Comparison of ENCODE assay signal across 26 cellular contexts in genomic region chr6:15516378-15516777, GRCh38.
DNase-seq lines count a peak whose midpoint lies in the region; ATAC-seq and TF ChIP-seq lines count a peak whose summit lies in the region.
"Had no signal": no experiment of that assay in that cellular context is flagged by ENCODE, and none has a peak within 500 bp of the region (broad histone marks: within the 10 kb centered on the region; RNA-seq: fewer than 3 reads in every experiment).

No MANE protein-coding gene starts in this region.

- H3K27me3 ChIP-seq in OCI-LY1 (ENCODE audit: insufficient read depth, low read length) (no peaks in the 10 kb centered on the region), spleen (replicated peaks in 1 of 7) (no peaks in the 10 kb centered on the region)
- H3K27me3 ChIP-seq: breast epithelium, left lung, sigmoid colon, SJCRH30, transverse colon had no signal

- no peaks in the 10 kb centered on the region for H3K9me2 ChIP-seq in OCI-LY1 (ENCODE audit: low read depth, low read length)

- 97 to 99% (median 98%) methylated on average over 11 to 13 of the region's 13 CpGs for WGBS in spleen, 5 donors

- peaks cover 9% of the 10 kb centered on the region for H3K4me1 Mint-ChIP-seq in activated T-cell treated with anti-CD3 and anti-CD28 coated beads, Interleukin-2, amount 50 U/mL, for 72 hours (ENCODE audit: low read depth)
- peaks cover 49% of the 10 kb centered on the region for H3K4me1 Mint-ChIP-seq in dendritic cell treated with granulocyte-macrophage colony-stimulating factor and Interleukin-4, amounts not matched to agents 40 ng/mL and 50 ng/mL, for 4 days (ENCODE audit: low read depth)
- peaks cover 2 to 12% (median 7%) of the 10 kb centered on the region in 4 donors for H3K4me1 Mint-ChIP-seq in naive thymus-derived CD8-positive, alpha-beta T cell
- H3K4me1 Mint-ChIP-seq: activated naive CD4-positive, alpha-beta T cell treated with anti-CD3 and anti-CD28 coated beads, Interleukin-2, amount 10 ng/mL, durations not matched to agents 7 days and 5 days had no signal

- no peaks in the 10 kb centered on the region for H3K79me2 ChIP-seq in OCI-LY1 (ENCODE audit: insufficient read depth, low read length)

- no peak for ATAC-seq in activated T-cell treated with anti-CD3 and anti-CD28 coated beads, Interleukin-2, amount 50 U/mL, for 72 hours (replicated peaks in 1 of 2)
- no peak for ATAC-seq in naive thymus-derived CD8-positive, alpha-beta T cell
- ATAC-seq: activated T-cell treated with anti-CD3 and anti-CD28 coated beads, Interleukin-2, amount 50 U/mL, for 4 hours; left lung had no signal

- no peak overlapping the region for H3K4me3 ChIP-seq in OCI-LY1 (ENCODE audit: low read depth, low read length, poor library complexity, severe bottlenecking)
- H3K4me3 ChIP-seq in spleen: no peak overlapping the region
- H3K4me3 ChIP-seq: breast epithelium, left lung, prostate gland, sigmoid colon, SJCRH30, transverse colon had no signal

- no peak for TF ChIP-seq POLR2A in spleen (IDR thresholded peaks at IDR 0.05)

- no peaks in the 10 kb centered on the region for H3K9me3 ChIP-seq in OCI-LY1 (ENCODE audit: low read length)
- H3K9me3 ChIP-seq in spleen: no peaks in the 10 kb centered on the region
- H3K9me3 ChIP-seq: breast epithelium, left lung, prostate gland, sigmoid colon, SJCRH30, transverse colon had no signal

- peak overlapping the region; percentile 69 for H3K27ac Mint-ChIP-seq in activated T-cell treated with anti-CD3 and anti-CD28 coated beads, Interleukin-2, amount 50 U/mL, for 72 hours
- peak overlapping the region; percentile 69 for H3K27ac Mint-ChIP-seq in dendritic cell treated with granulocyte-macrophage colony-stimulating factor and Interleukin-4, amounts not matched to agents 40 ng/mL and 50 ng/mL, for 4 days
- peak overlapping the region in 5 of 10 donors; percentile 1 to 64 (median 22) for H3K27ac Mint-ChIP-seq in naive thymus-derived CD8-positive, alpha-beta T cell
- H3K27ac Mint-ChIP-seq: activated CD4-positive, alpha-beta T cell treated with anti-CD3 and anti-CD28 coated beads, Interleukin-2, amount 10 ng/mL, durations not matched to agents 7 days and 5 days had no signal

- POLR2A ChIA-PET in naive thymus-derived CD8-positive, alpha-beta T cell (lab: Charles Lee): no interaction called here

- H3K27ac ChIP-seq in OCI-LY1 (ENCODE audit: low read depth, low read length, poor library complexity, severe bottlenecking): no peak overlapping the region
- no peak overlapping the region for H3K27ac ChIP-seq in spleen
- H3K27ac ChIP-seq: breast epithelium, left lung, prostate gland, sigmoid colon, SJCRH30, transverse colon, WERI-Rb-1 had no signal

- H3K4me3 Mint-ChIP-seq in activated T-cell treated with anti-CD3 and anti-CD28 coated beads, Interleukin-2, amount 50 U/mL, for 72 hours: no peak overlapping the region
- H3K4me3 Mint-ChIP-seq in dendritic cell treated with granulocyte-macrophage colony-stimulating factor and Interleukin-4, amounts not matched to agents 40 ng/mL and 50 ng/mL, for 4 days: no peak overlapping the region
- H3K4me3 Mint-ChIP-seq in naive thymus-derived CD8-positive, alpha-beta T cell: no peak overlapping the region
- H3K4me3 Mint-ChIP-seq: activated CD4-positive, alpha-beta T cell treated with anti-CD3 and anti-CD28 coated beads, Interleukin-2, amount 10 ng/mL, durations not matched to agents 7 days and 5 days; activated naive CD4-positive, alpha-beta T cell treated with anti-CD3 and anti-CD28 coated beads, Interleukin-2, amount 10 ng/mL, durations not matched to agents 7 days and 5 days; activated T-cell treated with anti-CD3 and anti-CD28 coated beads, Interleukin-2, amount 50 U/mL, for 4 hours; CD4-positive, CD25-positive, alpha-beta regulatory T cell had no signal

- H3K4me1 ChIP-seq in OCI-LY1 (ENCODE audit: insufficient read depth, low read length, severe bottlenecking) (peaks cover 18% of the 10 kb centered on the region), spleen (peaks cover 0 to 14% (median 0%) of the 10 kb centered on the region in 6 donors)
- H3K4me1 ChIP-seq: breast epithelium, prostate gland, sigmoid colon, SJCRH30, transverse colon had no signal

- intact Hi-C loops in dendritic cell treated with granulocyte-macrophage colony-stimulating factor and Interleukin-4, amounts not matched to agents 40 ng/mL and 50 ng/mL, for 4 days (cut with micrococcal nuclease): no loop called here
- intact Hi-C loops in spleen (cut with DNase I; ENCODE audit: low total_unique reads): no loop called here

- H3K36me3 Mint-ChIP-seq in activated T-cell treated with anti-CD3 and anti-CD28 coated beads, Interleukin-2, amount 50 U/mL, for 72 hours (ENCODE audit: insufficient read depth in 2 of 2): peaks cover 10 to 40% of the 10 kb centered on the region in 2 donors
- H3K36me3 Mint-ChIP-seq in dendritic cell treated with granulocyte-macrophage colony-stimulating factor and Interleukin-4, amounts not matched to agents 40 ng/mL and 50 ng/mL, for 4 days (ENCODE audit: low read depth): peaks cover 100% of the 10 kb centered on the region
- H3K36me3 Mint-ChIP-seq in naive thymus-derived CD8-positive, alpha-beta T cell: peaks cover 10 to 94% (median 15%) of the 10 kb centered on the region in 3 donors

- H3K36me3 ChIP-seq in OCI-LY1 (ENCODE audit: insufficient read depth, low read length) (peaks cover 11% of the 10 kb centered on the region; the same call in 1 of the 2 replicates), spleen (peaks cover 2 to 100% (median 89%) of the 10 kb centered on the region in 6 donors)

- H3F3A ChIP-seq in OCI-LY1 (ENCODE audit: insufficient read depth, low read length): no peaks in the 10 kb centered on the region

- H3K4me2 ChIP-seq in OCI-LY1 (ENCODE audit: low read length): peak overlapping the region; percentile 43; the same call in 1 of the 2 replicates

- no peak for DNase-seq in activated T-cell treated with anti-CD3 and anti-CD28 coated beads, Interleukin-2, amount 50 U/mL, for 72 hours
- DNase-seq in activated T-cell treated with anti-CD3 and anti-CD28 coated beads for 4 hours (no peak), spleen (peak; percentile 64), HuH-7 (ENCODE audit: low spot score) (no peak), cortex of kidney (lab: John Stamatoyannopoulos, UW) (no peak)
- no peak for DNase-seq in naive thymus-derived CD8-positive, alpha-beta T cell
- DNase-seq: activated CD4-positive, alpha-beta T cell treated with anti-CD3 and anti-CD28 coated beads, Interleukin-2, amount 10 ng/mL, durations not matched to agents 7 days and 5 days; activated naive CD4-positive, alpha-beta T cell treated with anti-CD3 and anti-CD28 coated beads, Interleukin-2, amount 10 ng/mL, durations not matched to agents 7 days and 5 days; activated T-cell treated with anti-CD3 and anti-CD28 coated beads, Interleukin-2, amount 50 U/mL, for 4 hours; CD4-positive, CD25-positive, alpha-beta regulatory T cell; effector CD8-positive, alpha-beta T cell; EL; left lung; NCI-H1092 treated with DMSO at 0.1 percent for 48 hours; NCI-H1694 treated with DMSO at 0.1 percent for 48 hours; NCI-H2171; NCI-H82; SJCRH30; stimulated activated CD4-positive, alpha-beta T cell treated with anti-CD3 and anti-CD28 coated beads, Interleukin-4, amount 100 ng/mL, for 1 hour; transverse colon; WERI-Rb-1 had no signal

- no peak overlapping the region for H2AFZ ChIP-seq in OCI-LY1 (ENCODE audit: low read length)

- H3K27me3 Mint-ChIP-seq in activated T-cell treated with anti-CD3 and anti-CD28 coated beads, Interleukin-2, amount 50 U/mL, for 72 hours (ENCODE audit: low read depth): no peaks in the 10 kb centered on the region
- no peaks in the 10 kb centered on the region for H3K27me3 Mint-ChIP-seq in dendritic cell treated with granulocyte-macrophage colony-stimulating factor and Interleukin-4, amounts not matched to agents 40 ng/mL and 50 ng/mL, for 4 days
- no peaks in the 10 kb centered on the region for H3K27me3 Mint-ChIP-seq in naive thymus-derived CD8-positive, alpha-beta T cell
- H3K27me3 Mint-ChIP-seq: activated CD4-positive, alpha-beta T cell treated with anti-CD3 and anti-CD28 coated beads, Interleukin-2, amount 10 ng/mL, durations not matched to agents 7 days and 5 days; activated naive CD4-positive, alpha-beta T cell treated with anti-CD3 and anti-CD28 coated beads, Interleukin-2, amount 10 ng/mL, durations not matched to agents 7 days and 5 days; CD4-positive, CD25-positive, alpha-beta regulatory T cell had no signal

- H4K20me1 ChIP-seq in OCI-LY1 (ENCODE audit: insufficient read depth, low read length): no peaks in the 10 kb centered on the region

- H3K9me3 Mint-ChIP-seq in activated T-cell treated with anti-CD3 and anti-CD28 coated beads, Interleukin-2, amount 50 U/mL, for 72 hours: no peaks in the 10 kb centered on the region
- no peaks in the 10 kb centered on the region for H3K9me3 Mint-ChIP-seq in dendritic cell treated with granulocyte-macrophage colony-stimulating factor and Interleukin-4, amounts not matched to agents 40 ng/mL and 50 ng/mL, for 4 days
- no peaks in the 10 kb centered on the region for H3K9me3 Mint-ChIP-seq in naive thymus-derived CD8-positive, alpha-beta T cell
- H3K9me3 Mint-ChIP-seq: activated CD4-positive, alpha-beta T cell treated with anti-CD3 and anti-CD28 coated beads, Interleukin-2, amount 10 ng/mL, durations not matched to agents 7 days and 5 days; activated naive CD4-positive, alpha-beta T cell treated with anti-CD3 and anti-CD28 coated beads, Interleukin-2, amount 10 ng/mL, durations not matched to agents 7 days and 5 days; activated T-cell treated with anti-CD3 and anti-CD28 coated beads, Interleukin-2, amount 50 U/mL, for 4 hours; CD4-positive, CD25-positive, alpha-beta regulatory T cell had no signal

- TF ChIP-seq CTCF in OCI-LY1 (IDR thresholded peaks at IDR 0.05; ENCODE audit: low read length) (0 out of 2 replicates have a peak, but pooled peaks have one; percentile 4), spleen (IDR thresholded peaks at IDR 0.05 in 8 of 11, conservative IDR thresholded peaks at IDR 0.05 in 3 of 11) (no peak)

- no peak overlapping the region for H3K9ac ChIP-seq in OCI-LY1 (ENCODE audit: low read length)
